In genomic region chr12:132166801-132167591, GRCh38 we compare ENCODE assay signal across 16 cellular contexts. TPM values are rescaled to one million over a fixed set of nuclear protein-coding genes. Genes with fewer than 3 reads are reported as not detected.
DNase-seq lines count a peak whose midpoint lies in the region; ATAC-seq, FAIRE-seq and TF ChIP-seq lines count a peak whose summit lies in the region.
"Had no signal": no experiment of that assay in that cellular context is flagged by ENCODE, and none has a peak within 500 bp of the region (broad histone marks: within the 10 kb centered on the region; RNA-seq: fewer than 3 reads in every experiment).

No MANE protein-coding gene starts in this region.

- no peak for TF ChIP-seq EP300 in K562 (IDR thresholded peaks at IDR 0.05; ENCODE audit: low read length)

- 45% methylated on average over 10 of the region's 10 CpGs for WGBS in K562 (ENCODE audit: insufficient coverage, low coverage, missing lambda C conversion rate)

- H3K79me2 ChIP-seq in K562 (ENCODE audit: control insufficient read depth, insufficient read depth, low read length) = no peaks in the 10 kb centered on the region

- no peak for ATAC-seq in K562
- ATAC-seq in upper lobe of right lung = no peak
- ATAC-seq in GM19467 (IDR thresholded peaks at IDR 0.05; ENCODE audit: unreplicated experiment) = no peak
- ATAC-seq in left ventricle myocardium superior = no peak
- ATAC-seq: GM12878, HCT116 had no signal

- in situ Hi-C loops in K562 (cut with MboI) = no loop called here

- peak overlapping the region; percentile 93 for H3K4me2 ChIP-seq in BLaER1
- H3K4me2 ChIP-seq in K562 (ENCODE audit: insufficient read depth, low read length) = no peak overlapping the region
- H3K4me2 ChIP-seq: KMS-11 had no signal

- H3K27me3 ChIP-seq in BLaER1 = peaks cover 21% of the 10 kb centered on the region
- peaks cover 14 to 25% of the 10 kb centered on the region in 2 experiments; a peak in 4 of 5 replicates for H3K27me3 ChIP-seq in K562 (ENCODE audit: control insufficient read depth in 2 of 2, insufficient read depth in 2 of 2, low read length in 2 of 2)
- H3K27me3 ChIP-seq in upper lobe of right lung = peaks cover 28% of the 10 kb centered on the region

- H3K9me1 ChIP-seq in K562 (ENCODE audit: control insufficient read depth, insufficient read depth, low read length) = no peaks in the 10 kb centered on the region

- no peaks in the 10 kb centered on the region for H3K9me3 ChIP-seq in BLaER1
- no peaks in the 10 kb centered on the region for H3K9me3 ChIP-seq in K562 (replicated peaks; ENCODE audit: control insufficient read depth, insufficient read depth, low read depth, low read length)
- H3K9me3 ChIP-seq in upper lobe of right lung = no peaks in the 10 kb centered on the region

- no TSS peak for BruUV-seq in K562 (replicated peaks; lab: Mats Ljungman, UMichigan)

- POLR2A ChIA-PET in K562 (lab: Yijun Ruan, JAX) = interaction anchor here (1.4 kb wide), 1 partner anchor 11 kb away, joined by 3 read pairs; no protein-coding TSS in a partner anchor

- intact Hi-C loops in K562 (cut with micrococcal nuclease) (no loop called here), upper lobe of right lung (cut with DNase I) (no loop called here), left ventricle myocardium superior (cut with micrococcal nuclease) (no loop called here)

- H3K4me1 ChIP-seq in BLaER1 = peaks cover 72% of the 10 kb centered on the region
- peaks cover 0 to 50% of the 10 kb centered on the region in 2 experiments; a peak in 4 of 5 replicates for H3K4me1 ChIP-seq in K562 (replicated peaks in 1 of 2; ENCODE audit: control insufficient read depth in 2 of 2, insufficient read depth in 2 of 2, low read length in 2 of 2)
- peaks cover 13% of the 10 kb centered on the region for H3K4me1 ChIP-seq in upper lobe of right lung

- DNase-seq in HTR-8/SVneo (ENCODE audit: insufficient read length, low spot score) (no peak), K562 (ENCODE audit: extremely low read depth in 1 of 4, low spot score in 3 of 4) (no peak), upper lobe of right lung (peak; percentile 53), left ventricle myocardium superior (no peak), RKO (ENCODE audit: low spot score) (no peak)
- DNase-seq: 8988T; AML-193; C1 segment of cervical spinal cord; Calu3; CD4-positive, alpha-beta T cell; DMS 273 treated with DMSO at 0.1 percent for 48 hours had no signal

- no peak for TF ChIP-seq POLR2A in K562 (conservative IDR thresholded peaks at IDR 0.05)

- H4K20me1 ChIP-seq in BLaER1 (peaks cover 26% of the 10 kb centered on the region), K562 (replicated peaks; ENCODE audit: control insufficient read depth, insufficient read depth, low read length) (peaks cover 7% of the 10 kb centered on the region; the same call in 1 of the 2 replicates)

- peak overlapping the region; percentile 36; the same call in 1 of the 2 replicates for H3K4me3 ChIP-seq in BLaER1
- no peak overlapping the region for H3K4me3 ChIP-seq in K562
- H3K4me3 ChIP-seq in upper lobe of right lung = no peak overlapping the region
- H3K4me3 ChIP-seq: GM12878 had no signal

- H3K9ac ChIP-seq in BLaER1 (no peak overlapping the region), K562 (ENCODE audit: insufficient read depth in 1 of 2, low read depth in 2 of 2, low read length in 2 of 2) (no peak overlapping the region; a peak in 1 of 4 replicates)
- H3K9ac ChIP-seq: KMS-11 had no signal

- no peak for TF ChIP-seq CTCF in K562 (IDR thresholded peaks at IDR 0.05 in 2 of 3, conservative IDR thresholded peaks at IDR 0.05 in 1 of 3; ENCODE audit: insufficient read depth in 2 of 3, low read depth in 1 of 3, low read length in 3 of 3)
- TF ChIP-seq CTCF in upper lobe of right lung (IDR thresholded peaks at IDR 0.05) = no peak

- H2AFZ ChIP-seq in K562 (ENCODE audit: low read depth, low read length) = no peak overlapping the region

- no peaks in the 10 kb centered on the region for H3K36me3 ChIP-seq in BLaER1
- no peaks in the 10 kb centered on the region for H3K36me3 ChIP-seq in K562 (ENCODE audit: control insufficient read depth, insufficient read depth, low read length)
- no peaks in the 10 kb centered on the region for H3K36me3 ChIP-seq in upper lobe of right lung

- TF ChIP-seq RAD21 in K562 (CRISPR knock-in tag; conservative IDR thresholded peaks at IDR 0.05 in 1 of 2, IDR thresholded peaks at IDR 0.05 in 1 of 2) = no peak

- H3K27ac ChIP-seq in BLaER1 = peak overlapping the region; percentile 65
- no peak overlapping the region for H3K27ac ChIP-seq in K562 (ENCODE audit: extremely low read depth, low read depth, low read length)
- no peak overlapping the region for H3K27ac ChIP-seq in upper lobe of right lung
- H3K27ac ChIP-seq: KMS-11 had no signal

- peak; percentile 75 for FAIRE-seq in HTR-8/SVneo (lab: Jason Lieb, UNC)
- no peak for FAIRE-seq in K562 (lab: Jason Lieb, UNC)
- FAIRE-seq: GM12878 had no signal

- CTCF ChIA-PET in K562 (lab: Yijun Ruan, JAX; ENCODE audit: low intra/inter-chr PET ratio) = no interaction called here

TF ChIP-seq in K562, 482 proteins besides CTCF, POLR2A, EP300 and RAD21 (continues in another document):
- TF ChIP-seq ZNF184 (CRISPR knock-in tag; IDR thresholded peaks at IDR 0.05) (no peak), CEBPG (CRISPR knock-in tag; IDR thresholded peaks at IDR 0.05) (no peak), CEBPG (tag; conservative IDR thresholded peaks at IDR 0.05 in 1 of 2, IDR thresholded peaks at IDR 0.05 in 1 of 2) (no peak), BCLAF1 (IDR thresholded peaks at IDR 0.05; ENCODE audit: borderline replicate concordance in 1 of 2, control insufficient read depth in 1 of 2, low read depth in 2 of 2, low read length in 1 of 2) (peak in 1 of 2 experiments; percentile 63; a peak in 1 of 4 replicates)

RNA-seq across cellular contexts. Expression of gene NOC4L, which starts 22.7 kb away (rescaled TPM):
- total RNA-seq in K562 (2011; cell fraction: chromatin; rRNA removed; ENCODE audit: low replicate concordance) = 5.1 and 16.0 TPM in 2 replicates
- 19.2 and 20.4 TPM in 2 replicates for total RNA-seq in K562 (2011; cell fraction: nucleolus; rRNA removed)
- total RNA-seq in K562 (2011; cell fraction: nucleoplasm; rRNA removed) = 6.3 and 8.9 TPM in 2 replicates
- total RNA-seq in K562 (2014; rRNA removed) = 40.4 and 57.2 TPM in 2 replicates
- 3.2 and 4.9 TPM in 2 replicates for total RNA-seq in K562 (2014; rRNA removed; fragmentation: Illumina TruSeq; extraction: Trizol)
- 20.1 and 24.6 TPM in 2 replicates for total RNA-seq in K562 (2015; rRNA removed; fragmentation: Illumina TruSeq; extraction: Trizol)
- total RNA-seq in K562 (2021) = 77.0 and 78.5 TPM in 2 replicates
- polyA plus RNA-seq in K562 (2011; rRNA removed) = 4.4 and 8.8 TPM in 2 replicates
- polyA plus RNA-seq in K562 (2011; cell fraction: cytosol; rRNA removed) = 7.3 and 22.0 TPM in 2 replicates
- polyA plus RNA-seq in K562 (2011; cell fraction: nucleus; rRNA removed) = 16.8 and 33.7 TPM in 2 replicates
- polyA plus RNA-seq in K562 (2012) = 38.5 and 46.2 TPM in 2 replicates
- 20.0 and 44.9 TPM in 2 replicates for polyA plus RNA-seq in K562 (2014; fragmentation: Illumina TruSeq; extraction: Trizol)
- polyA plus RNA-seq in K562 (2014; fragmentation: Nextera tagmentation; extraction: Ambion mirVana) = 1 to 10 TPM; 1.3 to 2.9 TPM
- polyA plus RNA-seq in K562 (2014; rRNA removed) = 33.7 and 35.5 TPM in 2 replicates
- 1.5 and 3.8 TPM in 2 replicates for polyA minus RNA-seq in K562 (2011; rRNA and poly(A)+ RNA removed)
- polyA minus RNA-seq in K562 (2011; cell fraction: cytosol; rRNA and poly(A)+ RNA removed) = 21.0 and 22.6 TPM in 2 replicates
- 7.9 and 9.6 TPM in 2 replicates for polyA minus RNA-seq in K562 (2011; cell fraction: nucleus; rRNA and poly(A)+ RNA removed)
- total RNA-seq in upper lobe of right lung = 16.5 TPM
- total RNA-seq in left ventricle myocardium superior = 12.1 TPM

RNA-seq across cellular contexts. Expression of gene DDX51, which starts 22.9 kb away (rescaled TPM):
- 67.8 and 193 TPM in 2 replicates for total RNA-seq in K562 (2011; cell fraction: chromatin; rRNA removed; ENCODE audit: low replicate concordance)
- 119 and 131 TPM in 2 replicates for total RNA-seq in K562 (2011; cell fraction: nucleolus; rRNA removed)
- 73.8 and 80.7 TPM in 2 replicates for total RNA-seq in K562 (2011; cell fraction: nucleoplasm; rRNA removed)
- total RNA-seq in K562 (2014; rRNA removed) = 13.1 and 17.3 TPM in 2 replicates
- total RNA-seq in K562 (2014; rRNA removed; fragmentation: Illumina TruSeq; extraction: Trizol) = 6.3 and 8.0 TPM in 2 replicates
- total RNA-seq in K562 (2015; rRNA removed; fragmentation: Illumina TruSeq; extraction: Trizol) = 12.4 TPM in 2 replicates
- total RNA-seq in K562 (2021) = 28.9 and 35.9 TPM in 2 replicates
- polyA plus RNA-seq in K562 (2011; rRNA removed) = 11.5 and 16.8 TPM in 2 replicates
- 11.0 and 11.3 TPM in 2 replicates for polyA plus RNA-seq in K562 (2011; cell fraction: cytosol; rRNA removed)
- polyA plus RNA-seq in K562 (2011; cell fraction: nucleus; rRNA removed) = 90.6 and 110 TPM in 2 replicates
- 17.8 and 19.0 TPM in 2 replicates for polyA plus RNA-seq in K562 (2012)
- 15.2 and 18.7 TPM in 2 replicates for polyA plus RNA-seq in K562 (2014; fragmentation: Illumina TruSeq; extraction: Trizol)
- polyA plus RNA-seq in K562 (2014; fragmentation: Nextera tagmentation; extraction: Ambion mirVana) = 1 to 10 TPM; 1.1 TPM
- polyA plus RNA-seq in K562 (2014; rRNA removed) = 30.2 and 30.4 TPM in 2 replicates
- polyA minus RNA-seq in K562 (2011; rRNA and poly(A)+ RNA removed) = 3.7 and 6.8 TPM in 2 replicates
- polyA minus RNA-seq in K562 (2011; cell fraction: cytosol; rRNA and poly(A)+ RNA removed) = 5.7 and 7.7 TPM in 2 replicates
- polyA minus RNA-seq in K562 (2011; cell fraction: nucleus; rRNA and poly(A)+ RNA removed) = 27.7 and 30.6 TPM in 2 replicates
- total RNA-seq in upper lobe of right lung = 16.2 TPM
- total RNA-seq in left ventricle myocardium superior = 8.6 TPM
